ENCODE assay signal across 15 cellular contexts in the genomic region with DNA sequence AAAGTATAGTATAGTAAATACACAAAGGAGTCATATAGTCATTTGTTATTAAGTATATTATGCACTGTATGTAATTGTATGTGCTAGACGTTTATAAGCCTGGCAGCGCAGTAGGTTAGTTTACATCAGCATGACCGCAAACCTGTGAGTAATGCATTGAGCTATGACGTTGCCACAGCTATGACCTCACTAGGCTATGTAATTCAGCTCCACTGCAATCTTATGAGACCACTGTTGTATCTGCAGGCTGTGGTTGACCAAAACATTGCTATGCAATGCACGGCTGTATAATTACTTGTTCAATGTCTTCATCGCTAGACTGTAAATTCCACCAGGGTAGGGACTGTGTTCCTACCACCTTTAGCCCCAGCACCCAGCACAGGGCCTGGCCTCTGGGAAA. TPM values are rescaled to one million over a fixed set of nuclear protein-coding genes. Genes with fewer than 3 reads are reported as not detected.
DNase-seq lines count a peak whose midpoint lies in the region; TF ChIP-seq lines count a peak whose summit lies in the region.
"Had no signal": no experiment of that assay in that cellular context is flagged by ENCODE, and none has a peak within 500 bp of the region (broad histone marks: within the 10 kb centered on the region; RNA-seq: fewer than 3 reads in every experiment).

No MANE protein-coding gene starts in this region.

- no peak overlapping the region for H3K27ac Mint-ChIP-seq in osteocyte (ENCODE audit: unreplicated experiment)

- no peaks in the 10 kb centered on the region for H3K27me3 ChIP-seq in esophagus muscularis mucosa
- H3K27me3 ChIP-seq: BE2C had no signal

- DNase-seq in HCEC 1CT, result peak; percentile 25
- peak; percentile 31 for DNase-seq in MV-4-11 (lab: John Stamatoyannopoulos, UW)
- peak; percentile 70 for DNase-seq in esophagus muscularis mucosa (ENCODE audit: extremely low spot score)
- peak; percentile 15 for DNase-seq in osteocyte (ENCODE audit: extremely low spot score, unreplicated experiment)
- no peak for DNase-seq in H4 (ENCODE audit: low spot score)
- DNase-seq in NOMO-1 (lab: John Stamatoyannopoulos, UW; ENCODE audit: unreplicated experiment in 2 of 2), result no peak
- DNase-seq in DMS79 treated with DMSO at 0.1 percent for 48 hours (lab: John Stamatoyannopoulos, UW), result no peak
- DNase-seq: BE2C, NCI-H1105 treated with DMSO at 0.1 percent for 48 hours, NCI-H1694 treated with DMSO at 0.1 percent for 48 hours, NCI-H2081 treated with DMSO at 0.1 percent for 48 hours, NCI-H446 treated with DMSO at 0.1 percent for 48 hours, NCI-H526 treated with DMSO at 0.1 percent for 48 hours, SHP77 had no signal

- H3K4me1 ChIP-seq in esophagus muscularis mucosa, result no peaks in the 10 kb centered on the region
- H3K4me1 ChIP-seq: BE2C had no signal

- H3K9me3 ChIP-seq in esophagus muscularis mucosa, result no peaks in the 10 kb centered on the region
- H3K9me3 ChIP-seq: BE2C had no signal

- no peaks in the 10 kb centered on the region for H3K36me3 Mint-ChIP-seq in osteocyte (ENCODE audit: unreplicated experiment)

- no peak overlapping the region for H3K4me3 Mint-ChIP-seq in osteocyte (ENCODE audit: unreplicated experiment)

- no peaks in the 10 kb centered on the region for H3K4me1 Mint-ChIP-seq in osteocyte (ENCODE audit: unreplicated experiment)

- H3K9me3 Mint-ChIP-seq in osteocyte (ENCODE audit: unreplicated experiment), result no peaks in the 10 kb centered on the region

- peaks cover 16% of the 10 kb centered on the region for H3K27me3 Mint-ChIP-seq in osteocyte (ENCODE audit: unreplicated experiment)

- intact Hi-C loops in esophagus muscularis mucosa (cut with DNase I), result no loop called here

- TF ChIP-seq POLR2A in esophagus muscularis mucosa (IDR thresholded peaks at IDR 0.05; ENCODE audit: low read depth), result no peak

- H3K27ac ChIP-seq in esophagus muscularis mucosa (replicated peaks in 1 of 4), result no peak overlapping the region
- H3K27ac ChIP-seq: KMS-11 had no signal

- H3K4me3 ChIP-seq in esophagus muscularis mucosa, result no peak overlapping the region

- no peak for TF ChIP-seq EP300 in esophagus muscularis mucosa (IDR thresholded peaks at IDR 0.05)

- WGBS in esophagus muscularis mucosa, result 75% methylated on average over 6 of the region's 6 CpGs

- TF ChIP-seq CTCF in esophagus muscularis mucosa (IDR thresholded peaks at IDR 0.05) (no peak), osteocyte (IDR thresholded peaks at IDR 0.05) (no peak)

- no peaks in the 10 kb centered on the region for H3K36me3 ChIP-seq in esophagus muscularis mucosa
- H3K36me3 ChIP-seq: BE2C had no signal

RNA-seq across cellular contexts. Expression of a gene that starts 53.2 kb away (rescaled TPM):
- total RNA-seq in esophagus muscularis mucosa (10 to 100 TPM in 2 of 4 donors, 1 to 10 TPM in 2; 5.6 to 17.5 (median 9.2) TPM), osteocyte (18.9 and 19.5 TPM in 2 replicates)
- 2.2 and 3.3 TPM in 2 replicates for total RNA-seq in H4 (2014; rRNA removed; shearing (Covaris generic))

Comparison
In these comparisons a context has a peak if more than half of its experiments do, and no peak if none do; other contexts are left out.
1. DNase-seq: peak in HCEC 1CT (single experiment), MV-4-11 (single experiment), esophagus muscularis mucosa (single experiment) and osteocyte (single experiment); none in H4 (single experiment), NOMO-1 (0 of 2) and DMS79 treated with DMSO at 0.1 percent for 48 hours (single experiment).